In the genomic region with DNA sequence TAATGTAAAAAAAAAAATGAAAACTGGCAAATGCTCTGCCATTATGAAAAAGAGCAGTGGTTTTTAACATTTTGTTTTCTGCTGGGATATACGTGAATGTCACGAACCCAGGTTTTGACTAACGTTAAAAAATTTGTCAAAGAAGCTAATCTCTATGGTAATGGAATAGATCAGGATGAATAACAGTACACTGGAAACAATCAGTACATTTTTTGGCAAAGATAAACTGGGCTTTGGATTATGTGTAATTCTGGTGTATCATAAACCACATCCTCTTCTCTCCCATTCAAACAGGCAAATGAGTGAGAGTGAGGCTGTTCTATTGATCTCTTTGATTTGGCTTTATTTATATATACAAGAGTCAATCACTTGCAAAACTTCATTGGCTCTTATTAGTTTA, we compare ENCODE assay signal across 13 cellular contexts.
"Had no signal": no experiment of that assay in that cellular context is flagged by ENCODE, and none has a peak within 500 bp of the region (broad histone marks: within the 10 kb centered on the region; RNA-seq: fewer than 3 reads in every experiment).

No MANE protein-coding gene starts in this region.

- H3K4me1 ChIP-seq: foreskin keratinocyte had no signal

- H3K79me2 ChIP-seq: hepatocyte had no signal

- H3K27me3 ChIP-seq: foreskin keratinocyte, hepatocyte, ovary, stomach had no signal

- H2AFZ ChIP-seq: hepatocyte had no signal

- H3K4me3 ChIP-seq: hepatocyte, ovary, stomach had no signal

- ATAC-seq: natural killer cell, right cardiac atrium had no signal

- H3K27ac ChIP-seq: foreskin keratinocyte, hepatocyte, ovary, stomach had no signal

- H3K36me3 ChIP-seq: ovary, stomach had no signal

- H3K9me3 ChIP-seq: ovary had no signal

- DNase-seq: cerebellar nuclear complex; endodermal cell; foreskin keratinocyte; kidney glomerular epithelial cell; natural killer cell; ovary; right cardiac atrium; small intestine; stimulated activated CD4-positive, alpha-beta T cell treated with anti-CD3 and anti-CD28 coated beads, Interleukin-12 subunit alpha, Interleukin-12 subunit beta, amount 100 ng/mL, for 4 hours; stimulated activated naive CD4-positive, alpha-beta T cell; stomach; trophoblast cell had no signal

- H3K4me2 ChIP-seq: hepatocyte had no signal
